Comparison of ENCODE assay signal across 22 cellular contexts in genomic region chr3:161388860-161389259, GRCh38. TPM values are rescaled to one million over a fixed set of nuclear protein-coding genes. Genes with fewer than 3 reads are reported as not detected.
DNase-seq lines count a peak whose midpoint lies in the region; ATAC-seq and TF ChIP-seq lines count a peak whose summit lies in the region.
"Had no signal": no experiment of that assay in that cellular context is flagged by ENCODE, and none has a peak within 500 bp of the region (broad histone marks: within the 10 kb centered on the region; RNA-seq: fewer than 3 reads in every experiment).

No MANE protein-coding gene starts in this region.

- H3F3A ChIP-seq in PC-3 (ENCODE audit: low read length, unreplicated experiment) = no peaks in the 10 kb centered on the region
- no peaks in the 10 kb centered on the region for H3F3A ChIP-seq in MM.1S (ENCODE audit: insufficient read depth, low read length)

- H3K27me3 ChIP-seq in PC-3 (ENCODE audit: low read length) (no peaks in the 10 kb centered on the region), lower lobe of right lung (ENCODE audit: low read depth) (no peaks in the 10 kb centered on the region), MM.1S (replicated peaks; ENCODE audit: insufficient read depth, low read length) (no peaks in the 10 kb centered on the region)
- H3K27me3 ChIP-seq: breast epithelium, suprapubic skin had no signal

- H3K9me2 ChIP-seq in PC-3 (replicated peaks; ENCODE audit: low read length) = no peaks in the 10 kb centered on the region
- H3K9me2 ChIP-seq in MM.1S (replicated peaks; ENCODE audit: insufficient read depth, low read length) = no peaks in the 10 kb centered on the region

- H3K9me3 ChIP-seq in PC-3 (ENCODE audit: low read length) = no peaks in the 10 kb centered on the region
- H3K9me3 ChIP-seq in lower lobe of right lung = no peaks in the 10 kb centered on the region
- no peaks in the 10 kb centered on the region for H3K9me3 ChIP-seq in MM.1S (replicated peaks; ENCODE audit: insufficient read depth, low read length)
- H3K9me3 ChIP-seq: breast epithelium, pancreas, suprapubic skin had no signal

- H3K79me2 ChIP-seq in PC-3 (ENCODE audit: low read length) (no peaks in the 10 kb centered on the region), MM.1S (ENCODE audit: low read length) (no peaks in the 10 kb centered on the region)

- H3K4me2 ChIP-seq in PC-3 (ENCODE audit: low read length) (no peak overlapping the region), MM.1S (ENCODE audit: low read depth, low read length) (no peak overlapping the region)
- H3K4me2 ChIP-seq: PC-9 had no signal

- POLR2A ChIA-PET in PC-3 (lab: Charles Lee; ENCODE audit: unreplicated experiment) = interaction anchor here (0.6 kb wide), 1 partner anchor 21 kb away, joined by 3 read pairs; no protein-coding TSS in a partner anchor

- no peak overlapping the region for H3K9ac ChIP-seq in PC-3 (ENCODE audit: low read length)
- H3K9ac ChIP-seq in MM.1S (ENCODE audit: low read length) = no peak overlapping the region

- no peaks in the 10 kb centered on the region for H4K20me1 ChIP-seq in PC-3 (ENCODE audit: low read length)
- H4K20me1 ChIP-seq in MM.1S (ENCODE audit: insufficient read depth, low read length) = no peaks in the 10 kb centered on the region

- H3K4me3 ChIP-seq in PC-3 (ENCODE audit: low read length) (no peak overlapping the region), lower lobe of right lung (no peak overlapping the region), MM.1S (ENCODE audit: low read length) (no peak overlapping the region)
- H3K4me3 ChIP-seq: breast epithelium, pancreas, PC-9, SK-N-MC, suprapubic skin had no signal

- DNase-seq in PC-3 = peak; percentile 60
- no peak for DNase-seq in lower lobe of right lung
- DNase-seq in stimulated activated CD4-positive, alpha-beta T cell treated with anti-CD3 and anti-CD28 coated beads, Interleukin-4, amount 100 ng/mL, for 24 hours = no peak
- no peak for DNase-seq in T-helper 2 cell
- no peak for DNase-seq in MM.1S
- DNase-seq: activated CD4-positive, alpha-beta T cell treated with anti-CD3 and anti-CD28 coated beads, Interleukin-2, amount 50 U/mL, for 4 hours; activated T-cell treated with anti-CD3 and anti-CD28 coated beads, Interleukin-2, amount 50 U/mL, for 48 hours; glutamatergic neuron; H7; NCI-H187; NCI-H446; pancreas; PC-9; stimulated activated CD4-positive, alpha-beta T cell treated with anti-CD3 and anti-CD28 coated beads, Interleukin-4, amount 100 ng/mL, for 4 hours; stimulated activated CD8-positive, alpha-beta memory T cell treated with anti-CD3 and anti-CD28 coated beads, Interleukin-4, amount 100 ng/mL, for 48 hours had no signal

- no TSS peak for BruUV-seq in PC-3 (replicated peaks; lab: Mats Ljungman, UMichigan)

- H2AFZ ChIP-seq in PC-3 (ENCODE audit: low read length) (no peak overlapping the region), MM.1S (ENCODE audit: low read length) (no peak overlapping the region)
- H2AFZ ChIP-seq: PC-9 had no signal

- peak; percentile 53 for ATAC-seq in GM18511 (IDR thresholded peaks at IDR 0.05; ENCODE audit: unreplicated experiment)
- peak; percentile 57 for ATAC-seq in HG03432 (IDR thresholded peaks at IDR 0.05; ENCODE audit: unreplicated experiment)
- ATAC-seq in PC-3 = peak; percentile 96
- peak; percentile 67 to 75 for ATAC-seq in lower lobe of right lung
- ATAC-seq: esophagus mucosa had no signal

- intact Hi-C loops in PC-3 (cut with micrococcal nuclease) = loop anchor here (2.0 kb wide), 1 partner anchor 16 kb away; no protein-coding TSS in a partner anchor
- intact Hi-C loops in lower lobe of right lung (cut with DNase I) = no loop called here

- peak overlapping the region; percentile 51 for H3K27ac ChIP-seq in PC-3 (ENCODE audit: low read length)
- H3K27ac ChIP-seq in lower lobe of right lung = no peak overlapping the region
- H3K27ac ChIP-seq in MM.1S (ENCODE audit: low read length) = no peak overlapping the region
- H3K27ac ChIP-seq: breast epithelium, pancreas, PC-9, SK-N-MC, suprapubic skin had no signal

- H3K36me3 ChIP-seq in PC-3 (ENCODE audit: low read depth, low read length) (no peaks in the 10 kb centered on the region), lower lobe of right lung (no peaks in the 10 kb centered on the region), MM.1S (replicated peaks; ENCODE audit: insufficient read depth, low read length) (no peaks in the 10 kb centered on the region)
- H3K36me3 ChIP-seq: breast epithelium, pancreas, suprapubic skin had no signal

- H3K4me1 ChIP-seq in PC-3 (ENCODE audit: insufficient read depth, low read length) = peaks cover 12% of the 10 kb centered on the region
- H3K4me1 ChIP-seq in lower lobe of right lung = peaks cover 18% of the 10 kb centered on the region
- peaks cover 6% of the 10 kb centered on the region for H3K4me1 ChIP-seq in MM.1S (ENCODE audit: low read length)
- H3K4me1 ChIP-seq: breast epithelium, suprapubic skin had no signal

- CTCF ChIA-PET in PC-3 (lab: Charles Lee) = no interaction called here

- no peak for TF ChIP-seq CTCF in PC-3 (conservative IDR thresholded peaks at IDR 0.05; ENCODE audit: low read depth, low read length)
- TF ChIP-seq CTCF in lower lobe of right lung (IDR thresholded peaks at IDR 0.05) = no peak
- no peak for TF ChIP-seq CTCF in MM.1S (IDR thresholded peaks at IDR 0.05; ENCODE audit: low read length)

RNA-seq across cellular contexts. Expression of gene SPTSSB, which starts 17.5 kb away (rescaled TPM):
- total RNA-seq in PC-3 (2014; rRNA removed) (78.0 and 144 TPM in 2 replicates), lower lobe of right lung (not detected)
- total RNA-seq: dermis microvascular lymphatic vessel endothelial cell had no signal

Comparison
In these comparisons a context has a peak if more than half of its experiments do, and no peak if none do; other contexts are left out.
1. RNA of gene SPTSSB, which starts 17.5 kb away (total RNA-seq): 78.0 to 144 TPM in PC-3; not detected in lower lobe of right lung (single experiment); every median in the first group is over 10 times any median in the second.
2. Peak in every context shown above with its lines, with median percentiles within 50 percentile points of each other: ATAC-seq.